8 cellular contexts compared by ENCODE assay signal in the genomic region with DNA sequence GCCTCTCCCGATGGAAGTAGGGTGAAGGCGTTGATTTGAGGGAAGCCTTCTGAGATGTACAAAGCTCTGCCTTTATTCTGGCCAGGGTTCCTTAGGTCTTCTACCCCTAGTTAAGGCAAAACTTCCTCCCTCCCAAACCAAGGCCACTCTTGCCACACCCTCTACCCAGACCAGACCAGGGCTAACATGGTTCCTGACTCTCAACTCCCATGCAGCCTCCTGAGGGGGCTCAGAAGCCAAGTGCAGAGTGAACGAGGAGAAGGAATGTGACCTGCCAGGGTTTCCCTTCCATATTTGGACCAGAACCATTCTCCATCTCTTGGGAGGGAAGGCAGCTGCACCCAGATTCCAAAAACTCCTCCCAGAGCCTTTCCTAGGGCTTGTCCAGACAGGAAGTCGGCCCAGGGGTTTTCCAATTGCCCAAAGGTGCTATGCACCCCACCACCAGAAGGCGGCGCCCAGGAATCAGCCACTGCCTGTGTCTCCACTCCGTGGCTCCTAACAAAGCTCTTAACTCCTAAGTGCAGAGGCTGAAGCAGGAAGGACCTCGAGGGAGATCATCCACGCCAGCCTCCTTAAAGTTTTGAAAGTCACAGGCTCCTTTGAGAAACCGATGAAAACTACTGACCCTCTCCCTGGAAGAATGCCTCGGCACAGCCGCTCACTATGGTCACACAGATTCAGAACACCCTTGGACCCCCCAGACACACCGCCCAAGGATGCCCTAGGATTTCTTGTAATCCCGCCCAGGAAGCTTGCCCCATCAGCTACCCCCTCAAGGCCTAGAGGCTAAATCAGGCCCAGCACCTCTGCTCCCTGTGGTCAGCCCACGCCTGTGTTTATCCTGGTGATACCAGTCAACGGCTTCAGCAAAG.
DNase-seq lines count a peak whose midpoint lies in the region; ATAC-seq, FAIRE-seq and TF ChIP-seq lines count a peak whose summit lies in the region.

No MANE protein-coding gene starts in this region.

- H3K27me3 Mint-ChIP-seq in activated B cell treated with CpG ODN at 0.5 μM for 24 hours: peaks cover 14% of the 10 kb centered on the region

- H3K9me3 ChIP-seq in A549: no peaks in the 10 kb centered on the region
- H3K9me3 ChIP-seq in liver (ENCODE audit: control insufficient read depth in 4 of 4, low read length in 3 of 4): no peaks in the 10 kb centered on the region

- H3K4me2 ChIP-seq in A549: no peak overlapping the region

- no peaks in the 10 kb centered on the region for H3K36me3 ChIP-seq in liver (ENCODE audit: control insufficient read depth in 4 of 4, insufficient read depth in 3 of 4, low read depth in 1 of 4, low read length in 3 of 4)

- H3K27ac Mint-ChIP-seq in activated B cell treated with CpG ODN at 0.5 μM for 24 hours: no peak overlapping the region

- CTCF ChIA-PET in A549 (lab: Yijun Ruan, JAX): interaction anchor here (0.7 to 1.9 kb wide), 9 partner anchors 8 to 557 kb away, joined by 3 to 6 read pairs (median 3); no protein-coding TSS in a partner anchor
- CTCF ChIA-PET in activated B cell treated with CpG ODN at 0.5 μM for 24 hours (lab: Charles Lee): interaction anchor here (0.6 to 1.5 kb wide), 9 partner anchors 15 to 673 kb away, joined by 3 to 5 read pairs (median 3); no protein-coding TSS in a partner anchor

- H3K27me3 ChIP-seq in liver (ENCODE audit: control insufficient read depth in 4 of 4, insufficient read depth in 4 of 4, low read length in 3 of 4): no peaks in the 10 kb centered on the region

- TF ChIP-seq POLR2A in A549 (IDR thresholded peaks at IDR 0.05; ENCODE audit: low read length) (no peak), GM12891 (IDR thresholded peaks at IDR 0.05; ENCODE audit: low read depth, low read length) (no peak)

- no peaks in the 10 kb centered on the region for H3K36me3 Mint-ChIP-seq in activated B cell treated with CpG ODN at 0.5 μM for 24 hours (ENCODE audit: low read depth)

- H3K4me1 Mint-ChIP-seq in activated B cell treated with CpG ODN at 0.5 μM for 24 hours: no peaks in the 10 kb centered on the region

- FAIRE-seq in A549 (lab: Jason Lieb, UNC) (no peak), GM12891 (lab: Jason Lieb, UNC) (peak; percentile 57)

- H3K27ac ChIP-seq in A549 (peak overlapping the region; percentile 48 to 79; a peak in 3 of 6 replicates), liver (ENCODE audit: low read depth in 1 of 2, low read length in 2 of 2) (no peak overlapping the region), coronary artery (no peak overlapping the region)

- no peak for TF ChIP-seq EP300 in A549 (IDR thresholded peaks at IDR 0.05)

- peak; percentile 39 to 72 for DNase-seq in A549 (ENCODE audit: low read depth in 1 of 2, low spot score in 1 of 2)
- DNase-seq in GM12891 (ENCODE audit: insufficient read length, low spot score): no peak
- DNase-seq in NCI-H2081 treated with DMSO at 0.1 percent for 48 hours (lab: John Stamatoyannopoulos, UW): peak; percentile 9
- DNase-seq in activated B cell treated with CpG ODN at 0.5 μM for 24 hours: peak; percentile 42
- peak; percentile 79 to 80 for DNase-seq in cardiac fibroblast (ENCODE audit: low read depth in 2 of 2)
- peak; percentile 47 for DNase-seq in stimulated activated CD8-positive, alpha-beta memory T cell treated with anti-CD3 and anti-CD28 coated beads, Interleukin-7, amount 100 ng/mL, for 24 hours (ENCODE audit: low read depth)
- DNase-seq in coronary artery (ENCODE audit: low spot score): no peak

- WGBS in A549 (ENCODE audit: missing lambda C conversion rate): 59% methylated on average over 15 of the region's 16 CpGs
- WGBS in liver: 65% methylated on average over 16 of the region's 16 CpGs

- H3K9ac ChIP-seq in liver (ENCODE audit: low read depth in 1 of 2, low read length in 2 of 2): no peak overlapping the region

- H3K9me3 Mint-ChIP-seq in activated B cell treated with CpG ODN at 0.5 μM for 24 hours: no peaks in the 10 kb centered on the region

- TF ChIP-seq CTCF in A549 (IDR thresholded peaks at IDR 0.05) (peak; percentile 45), activated B cell treated with CpG ODN at 0.5 μM for 24 hours (IDR thresholded peaks at IDR 0.05) (no peak), cardiac fibroblast (IDR thresholded peaks at IDR 0.05; ENCODE audit: low read depth, low read length) (peak; percentile 99), liver (IDR thresholded peaks at IDR 0.05; ENCODE audit: low read depth, low read length, missing input control) (peak; percentile 72), coronary artery (IDR thresholded peaks at IDR 0.05) (no peak)

- H3K4me1 ChIP-seq in A549 (no peaks in the 10 kb centered on the region), liver (ENCODE audit: control insufficient read depth in 4 of 4, insufficient read depth in 4 of 4, low read length in 3 of 4) (no peaks in the 10 kb centered on the region)

- POLR2A ChIA-PET in A549 (lab: Yijun Ruan, JAX) (no interaction called here), activated B cell treated with CpG ODN at 0.5 μM for 24 hours (lab: Charles Lee) (no interaction called here)

- intact Hi-C loops in activated B cell treated with CpG ODN at 0.5 μM for 24 hours (cut with micrococcal nuclease): loop anchor here (1.0 kb wide), 1 partner anchor 333 kb away; no protein-coding TSS in a partner anchor

- no peak overlapping the region for H3K4me3 ChIP-seq in A549
- H3K4me3 ChIP-seq in cardiac fibroblast (replicated peaks in 1 of 2; ENCODE audit: low read depth in 2 of 2, low read length in 2 of 2): no peak overlapping the region
- no peak overlapping the region for H3K4me3 ChIP-seq in liver (ENCODE audit: low read depth in 1 of 3, low read length in 3 of 3)
- no peak overlapping the region for H3K4me3 ChIP-seq in coronary artery

- peak; percentile 50 to 67 for TF ChIP-seq RAD21 in A549 (conservative IDR thresholded peaks at IDR 0.05 in 1 of 2, IDR thresholded peaks at IDR 0.05 in 1 of 2)
- peak; percentile 86 to 91 for TF ChIP-seq RAD21 in liver (IDR thresholded peaks at IDR 0.05)

- ATAC-seq in A549 (peak; percentile 56 to 89; a peak in 3 of 6 replicates), activated B cell treated with CpG ODN at 0.5 μM for 24 hours (ENCODE audit: low read depth) (peak; percentile 45)

- no peak overlapping the region for H3K4me3 Mint-ChIP-seq in activated B cell treated with CpG ODN at 0.5 μM for 24 hours

TF ChIP-seq in A549, 52 proteins besides CTCF, POLR2A, EP300 and RAD21:
- TF ChIP-seq BHLHE40 (IDR thresholded peaks at IDR 0.05; ENCODE audit: low read depth, low read length) (no peak), SMC3 (IDR thresholded peaks at IDR 0.05) (peak; percentile 46; the same call in 2 of the 3 replicates)

TF ChIP-seq in GM12891, 5 proteins besides CTCF, POLR2A, EP300 and RAD21:
- TF ChIP-seq SPI1 (IDR thresholded peaks at IDR 0.05; ENCODE audit: low read depth, low read length): peak; percentile 24; the same call in 1 of the 2 replicates
- TF ChIP-seq TAF1 (IDR thresholded peaks at IDR 0.05; ENCODE audit: low read depth, low read length): no peak

TF ChIP-seq in liver, 16 proteins besides CTCF, POLR2A, EP300 and RAD21:
- no peak for TF ChIP-seq ATF3 (IDR thresholded peaks at IDR 0.05)
- TF ChIP-seq, protein P1, sequence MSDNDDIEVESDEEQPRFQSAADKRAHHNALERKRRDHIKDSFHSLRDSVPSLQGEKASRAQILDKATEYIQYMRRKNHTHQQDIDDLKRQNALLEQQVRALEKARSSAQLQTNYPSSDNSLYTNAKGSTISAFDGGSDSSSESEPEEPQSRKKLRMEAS (IDR thresholded peaks at IDR 0.05): no peak
- no peak for TF ChIP-seq HNF4A (conservative IDR thresholded peaks at IDR 0.05)
- no peak for TF ChIP-seq FOXA2 (IDR thresholded peaks at IDR 0.05)
- TF ChIP-seq YY1 (IDR thresholded peaks at IDR 0.05): no peak
- no peak for TF ChIP-seq RXRA (IDR thresholded peaks at IDR 0.05)
- no peak for TF ChIP-seq NR2F2 (IDR thresholded peaks at IDR 0.05)
- TF ChIP-seq FOXA1 (IDR thresholded peaks at IDR 0.05): no peak
- no peak for TF ChIP-seq REST (IDR thresholded peaks at IDR 0.05)
- no peak for TF ChIP-seq TAF1 (conservative IDR thresholded peaks at IDR 0.05)
- TF ChIP-seq HNF4G (IDR thresholded peaks at IDR 0.05): no peak
TF ChIP-seq in liver: peak in this region for 0.

Comparison
In these comparisons a context has a peak if more than half of its experiments do, and no peak if none do; other contexts are left out.
1. DNase-seq: peak in A549 (2 of 2), NCI-H2081 treated with DMSO at 0.1 percent for 48 hours (single experiment), activated B cell treated with CpG ODN at 0.5 μM for 24 hours (single experiment), cardiac fibroblast (2 of 2) and stimulated activated CD8-positive, alpha-beta memory T cell treated with anti-CD3 and anti-CD28 coated beads, Interleukin-7, amount 100 ng/mL, for 24 hours (single experiment); none in GM12891 (single experiment) and coronary artery (single experiment).
2. H3K27ac ChIP-seq: peak in A549 (2 of 2); none in liver (0 of 2) and coronary artery (0 of 2).
3. CTCF ChIP-seq: peak in A549 (single experiment), cardiac fibroblast (single experiment) and liver (single experiment); none in activated B cell treated with CpG ODN at 0.5 μM for 24 hours (single experiment) and coronary artery (single experiment).